Comparison of ENCODE assay signal across 28 cellular contexts in genomic region chr12:90899456-90900182, GRCh38. TPM values are rescaled to one million over a fixed set of nuclear protein-coding genes. Genes with fewer than 3 reads are reported as not detected.
DNase-seq lines count a peak whose midpoint lies in the region; ATAC-seq, FAIRE-seq and TF ChIP-seq lines count a peak whose summit lies in the region.
"Had no signal": no experiment of that assay in that cellular context is flagged by ENCODE, and none has a peak within 500 bp of the region (broad histone marks: within the 10 kb centered on the region; RNA-seq: fewer than 3 reads in every experiment).

No MANE protein-coding gene starts in this region.

- peak; percentile 25 for DNase-seq in AG08395 (ENCODE audit: low spot score)
- peak; percentile 76 for DNase-seq in HT1080 (ENCODE audit: low read depth)
- DNase-seq in adipocyte (ENCODE audit: low read depth): peak; percentile 10
- DNase-seq in foreskin fibroblast: peak; percentile 55 to 71
- DNase-seq in GM12891 (ENCODE audit: insufficient read length, low spot score): no peak
- DNase-seq in hypothalamus (lab: John Stamatoyannopoulos, UW): no peak
- DNase-seq in retina: no peak
- DNase-seq: activated CD4-positive, alpha-beta T cell treated with anti-CD3 and anti-CD28 coated beads, Interleukin-2, amount 10 ng/mL, durations not matched to agents 24 days and 14 days; activated naive CD8-positive, alpha-beta T cell treated with anti-CD3 and anti-CD28 coated beads for 36 hours; dermis blood vessel endothelial cell; midbrain; NCI-H1436; NCI-H2171; NCI-H69; nephron progenitor cell; SHP77 treated with DMSO at 0.1 percent for 48 hours; sigmoid colon; uterus had no signal

- ATAC-seq in GM19397 (IDR thresholded peaks at IDR 0.05; ENCODE audit: unreplicated experiment): no peak
- ATAC-seq: GM12878; GM23338; HepG2; stimulated activated memory B cell treated with anti-CD40 and anti-IgM and Interleukin-4, amounts not matched to agents 10 μg/mL and 1 μg/mL and 100 μg/mL, for 72 hours had no signal

- TF ChIP-seq POLR2A in GM12891 (IDR thresholded peaks at IDR 0.05; ENCODE audit: low read depth, low read length): no peak

- no peaks in the 10 kb centered on the region for H3K27me3 ChIP-seq in adipocyte (replicated peaks; ENCODE audit: control insufficient read depth, insufficient read depth, low read length)
- H3K27me3 ChIP-seq: sigmoid colon, uterus had no signal

- H3K9me3 ChIP-seq in adipocyte (ENCODE audit: control insufficient read depth, low read length): no peaks in the 10 kb centered on the region
- H3K9me3 ChIP-seq: sigmoid colon, uterus had no signal

- no peak for TF ChIP-seq CTCF in foreskin fibroblast (IDR thresholded peaks at IDR 0.05; ENCODE audit: low read depth, low read length)

- no peak for FAIRE-seq in GM12891 (lab: Jason Lieb, UNC)
- FAIRE-seq: endothelial cell of umbilical vein, GM12878, HepG2 had no signal

- peaks cover 10% of the 10 kb centered on the region for H3K4me1 ChIP-seq in adipocyte (ENCODE audit: control insufficient read depth, insufficient read depth, low read length)
- H3K4me1 ChIP-seq: uterus had no signal

- H3K36me3 ChIP-seq in adipocyte (ENCODE audit: control insufficient read depth, insufficient read depth, low read length, severe bottlenecking): no peaks in the 10 kb centered on the region
- H3K36me3 ChIP-seq: sigmoid colon, uterus had no signal

- no peak overlapping the region for H3K9ac ChIP-seq in adipocyte (ENCODE audit: low read length)

- H3K4me3 ChIP-seq in adipocyte (ENCODE audit: low read length): no peak overlapping the region
- H3K4me3 ChIP-seq in foreskin fibroblast (ENCODE audit: low read depth in 1 of 2, low read length in 2 of 2): no peak overlapping the region
- H3K4me3 ChIP-seq: GM12878, GM23338, sigmoid colon, uterus had no signal

TF ChIP-seq in GM12891, 5 proteins besides CTCF, POLR2A, EP300 and RAD21:
- TF ChIP-seq POU2F2 (IDR thresholded peaks at IDR 0.05; ENCODE audit: low read depth, low read length): no peak
- TF ChIP-seq PAX5 (IDR thresholded peaks at IDR 0.05; ENCODE audit: insufficient read depth, low read length, severe bottlenecking): no peak
- TF ChIP-seq TAF1 (IDR thresholded peaks at IDR 0.05; ENCODE audit: low read depth, low read length): no peak
- no peak for TF ChIP-seq SPI1 (IDR thresholded peaks at IDR 0.05; ENCODE audit: low read depth, low read length)
- no peak for TF ChIP-seq POLR2AphosphoS5 (IDR thresholded peaks at IDR 0.05; ENCODE audit: low read depth, low read length)
TF ChIP-seq in GM12891: peak in this region for 0.

RNA-seq across cellular contexts. Expression of gene CCER1, which starts 55.4 kb away (rescaled TPM):
- total RNA-seq in HT1080 (2014; rRNA removed; shearing (Covaris generic)): not detected in 2 replicates
- not detected in 2 replicates for polyA plus RNA-seq in HT1080 (2015; cell fraction: cytosol; rRNA removed)
- not detected in 2 replicates for polyA plus RNA-seq in HT1080 (2015; cell fraction: nucleus; rRNA removed)
- polyA plus RNA-seq in GM12891 (2012; ENCODE audit: low read depth, missing spikeins): 0.03 TPM
- total RNA-seq: A673; activated CD4-positive, alpha-beta T cell treated with anti-CD3 and anti-CD28 coated beads, Interleukin-2, amount 10 ng/mL, durations not matched to agents 24 days and 14 days; activated naive CD8-positive, alpha-beta T cell treated with anti-CD3 and anti-CD28 coated beads for 36 hours; activated T-helper 2 cell treated with anti-CD3 and anti-CD28 coated beads, Interferon-gamma antibody, Interleukin-2, Interleukin-4, amounts not matched to agents 10 μg/mL and 5 μg/mL and 100 μg/mL, durations not matched to agents 14 hours and 24 hours and 36 hours; dermis blood vessel endothelial cell; endothelial cell of umbilical vein; glomerular endothelial cell; GM12878; GM23338; HepG2; sigmoid colon; temporal lobe; uterus had no signal
- polyA plus RNA-seq: endothelial cell of umbilical vein, GM23338, HepG2, sigmoid colon had no signal

Comparison
In these comparisons a context has a peak if more than half of its experiments do, and no peak if none do; other contexts are left out.
1. DNase-seq: peak in AG08395 (single experiment), HT1080 (single experiment), adipocyte (single experiment) and foreskin fibroblast (2 of 2); none in GM12891 (single experiment), hypothalamus (0 of 51) and retina (single experiment).